17 cellular contexts compared by ENCODE assay signal in genomic region chr19:17041994-17042393, GRCh38. TPM values are rescaled to one million over a fixed set of nuclear protein-coding genes. Genes with fewer than 3 reads are reported as not detected.
A peak's percentile ranks its signal among the peaks of the same experiment; 100 is the strongest.
DNase-seq lines count a peak whose midpoint lies in the region; TF ChIP-seq lines count a peak whose summit lies in the region.
"Had no signal": no experiment of that assay in that cellular context is flagged by ENCODE, and none has a peak within 500 bp of the region (broad histone marks: within the 10 kb centered on the region; RNA-seq: fewer than 3 reads in every experiment).

No MANE protein-coding gene starts in this region.

- H3K4me1 ChIP-seq in spleen: no peaks in the 10 kb centered on the region
- H3K4me1 ChIP-seq: HAP-1 had no signal

- TF ChIP-seq CTCF in glutamatergic neuron (IDR thresholded peaks at IDR 0.05; ENCODE audit: partially characterized antibody, unreplicated experiment): no peak
- no peak for TF ChIP-seq CTCF in nephron (IDR thresholded peaks at IDR 0.05; ENCODE audit: unreplicated experiment in 3 of 3)
- no peak for TF ChIP-seq CTCF in spleen (IDR thresholded peaks at IDR 0.05 in 8 of 11, conservative IDR thresholded peaks at IDR 0.05 in 3 of 11)

- H3K27me3 Mint-ChIP-seq in glutamatergic neuron (ENCODE audit: unreplicated experiment): peaks cover 12% of the 10 kb centered on the region
- H3K27me3 Mint-ChIP-seq in nephron (ENCODE audit: low read depth): peaks cover 21% of the 10 kb centered on the region

- intact Hi-C loops in spleen (cut with DNase I; ENCODE audit: low total_unique reads): no loop called here

- H3K27ac Mint-ChIP-seq in glutamatergic neuron (ENCODE audit: unreplicated experiment) (peak overlapping the region; percentile 41), nephron (peak overlapping the region; percentile 29 to 80 (median 59))
- H3K27ac Mint-ChIP-seq: activated naive CD4-positive, alpha-beta T cell treated with anti-CD3 and anti-CD28 coated beads, Interleukin-2, amount 10 ng/mL, durations not matched to agents 7 days and 5 days; stimulated activated memory B cell treated with anti-CD40 and anti-IgM and Interleukin-4, amounts not matched to agents 10 μg/mL and 1 μg/mL and 100 μg/mL, for 72 hours had no signal

- peaks cover 6% of the 10 kb centered on the region for H3K4me1 Mint-ChIP-seq in glutamatergic neuron (ENCODE audit: low read depth, unreplicated experiment)
- H3K4me1 Mint-ChIP-seq in nephron: peaks cover 8% of the 10 kb centered on the region
- H3K4me1 Mint-ChIP-seq: activated naive CD4-positive, alpha-beta T cell treated with anti-CD3 and anti-CD28 coated beads, Interleukin-2, amount 10 ng/mL, durations not matched to agents 7 days and 5 days; stimulated activated memory B cell treated with anti-CD40 and anti-IgM and Interleukin-4, amounts not matched to agents 10 μg/mL and 1 μg/mL and 100 μg/mL, for 72 hours had no signal

- H3K36me3 Mint-ChIP-seq in glutamatergic neuron (ENCODE audit: unreplicated experiment): no peaks in the 10 kb centered on the region
- H3K36me3 Mint-ChIP-seq in nephron (ENCODE audit: low read depth): no peaks in the 10 kb centered on the region
- H3K36me3 Mint-ChIP-seq: activated naive CD4-positive, alpha-beta T cell treated with anti-CD3 and anti-CD28 coated beads, Interleukin-2, amount 10 ng/mL, durations not matched to agents 7 days and 5 days; stimulated activated memory B cell treated with anti-CD40 and anti-IgM and Interleukin-4, amounts not matched to agents 10 μg/mL and 1 μg/mL and 100 μg/mL, for 72 hours had no signal

- 36 to 44% (median 39%) methylated on average over 11 of the region's 11 CpGs for WGBS in spleen, 5 donors

- TF ChIP-seq POLR2A in spleen (IDR thresholded peaks at IDR 0.05): no peak

- H3K36me3 ChIP-seq in spleen: no peaks in the 10 kb centered on the region
- H3K36me3 ChIP-seq: gastroesophageal sphincter, HAP-1, ovary had no signal

- H3K4me3 Mint-ChIP-seq in glutamatergic neuron (ENCODE audit: unreplicated experiment) (peak overlapping the region; percentile 8), nephron (peak overlapping the region; percentile 13 to 35 (median 31))
- H3K4me3 Mint-ChIP-seq: activated naive CD4-positive, alpha-beta T cell treated with anti-CD3 and anti-CD28 coated beads, Interleukin-2, amount 10 ng/mL, durations not matched to agents 7 days and 5 days; stimulated activated memory B cell treated with anti-CD40 and anti-IgM and Interleukin-4, amounts not matched to agents 10 μg/mL and 1 μg/mL and 100 μg/mL, for 72 hours had no signal

- H3K27ac ChIP-seq in spleen: no peak overlapping the region
- H3K27ac ChIP-seq: gastroesophageal sphincter, ovary had no signal

- H3K9me3 Mint-ChIP-seq in glutamatergic neuron (ENCODE audit: unreplicated experiment): peaks cover 2% of the 10 kb centered on the region
- H3K9me3 Mint-ChIP-seq in nephron: no peaks in the 10 kb centered on the region
- H3K9me3 Mint-ChIP-seq: activated naive CD4-positive, alpha-beta T cell treated with anti-CD3 and anti-CD28 coated beads, Interleukin-2, amount 10 ng/mL, durations not matched to agents 7 days and 5 days; stimulated activated memory B cell treated with anti-CD40 and anti-IgM and Interleukin-4, amounts not matched to agents 10 μg/mL and 1 μg/mL and 100 μg/mL, for 72 hours had no signal

- H3K27me3 ChIP-seq in spleen (replicated peaks in 1 of 7): peaks cover 0 to 14% (median 0%) of the 10 kb centered on the region in 7 donors
- H3K27me3 ChIP-seq: ovary had no signal

- DNase-seq in COR-L47 (lab: John Stamatoyannopoulos, UW) (peak; percentile 28), RPMI7951 (ENCODE audit: low read depth) (peak; percentile 11), glutamatergic neuron (no peak), SW 1271 (lab: John Stamatoyannopoulos, UW) (no peak), spleen (no peak), Ammon's horn (ENCODE audit: low spot score) (no peak)
- no peak for DNase-seq in effector CD4-positive, alpha-beta T cell
- DNase-seq: activated CD8-positive, alpha-beta memory T cell treated with anti-CD3 and anti-CD28 coated beads for 24 hours; activated naive CD4-positive, alpha-beta T cell treated with anti-CD3 and anti-CD28 coated beads, Interleukin-2, amount 10 ng/mL, durations not matched to agents 7 days and 5 days; kidney glomerular epithelial cell; MM.1S; NCI-H446 treated with DMSO at 0.1 percent for 48 hours had no signal

- H3K9me3 ChIP-seq in spleen: no peaks in the 10 kb centered on the region
- H3K9me3 ChIP-seq: gastroesophageal sphincter, HAP-1, ovary had no signal

- H3K4me3 ChIP-seq in spleen: no peak overlapping the region
- H3K4me3 ChIP-seq: gastroesophageal sphincter, HAP-1, ovary had no signal

RNA-seq across cellular contexts. Expression of gene CPAMD8, which starts 15.4 kb away (rescaled TPM):
- total RNA-seq in RPMI7951 (2014; rRNA removed; shearing (Covaris generic)): 2.5 and 2.6 TPM in 2 replicates
- total RNA-seq in glutamatergic neuron (ENCODE audit: unreplicated experiment): 15.4 TPM
- 10 to 100 TPM in 5 of 7 donors, 1 to 10 TPM in 2; 4.5 to 18.7 (median 12.0) TPM for total RNA-seq in spleen
- 1 to 10 TPM; 2.1 to 4.4 (median 4.1) TPM for polyA plus RNA-seq in spleen

RNA-seq across cellular contexts. Expression of gene HAUS8, which starts 33.3 kb away (rescaled TPM):
- total RNA-seq in RPMI7951 (2014; rRNA removed; shearing (Covaris generic)): 13.8 and 15.9 TPM in 2 replicates
- total RNA-seq in glutamatergic neuron (ENCODE audit: unreplicated experiment) (9.1 TPM), spleen (10 to 100 TPM in 5 of 7 donors, 1 to 10 TPM in 2; 7.7 to 15.3 (median 13.2) TPM)
- polyA plus RNA-seq in spleen: 10 to 100 TPM; 20.5 to 24.5 (median 22.6) TPM

RNA-seq across cellular contexts. Expression of gene MYO9B, which starts 33.6 kb away (rescaled TPM):
- 31.6 and 36.9 TPM in 2 replicates for total RNA-seq in RPMI7951 (2014; rRNA removed; shearing (Covaris generic))
- total RNA-seq in glutamatergic neuron (ENCODE audit: unreplicated experiment) (237 TPM), spleen (100 to 1,000 TPM; 232 to 329 (median 281) TPM)
- 100 to 1,000 TPM in 2 of 3 donors, 10 to 100 TPM in 1; 70.5 to 192 (median 190) TPM for polyA plus RNA-seq in spleen

Comparison
In these comparisons a context has a peak if more than half of its experiments do, and no peak if none do; other contexts are left out.
1. DNase-seq: peak in COR-L47 (single experiment) and RPMI7951 (single experiment); none in glutamatergic neuron (single experiment), effector CD4-positive, alpha-beta T cell (single experiment), SW 1271 (0 of 2), spleen (single experiment) and Ammon's horn (single experiment).